20 cellular contexts compared by ENCODE assay signal in the genomic region with DNA sequence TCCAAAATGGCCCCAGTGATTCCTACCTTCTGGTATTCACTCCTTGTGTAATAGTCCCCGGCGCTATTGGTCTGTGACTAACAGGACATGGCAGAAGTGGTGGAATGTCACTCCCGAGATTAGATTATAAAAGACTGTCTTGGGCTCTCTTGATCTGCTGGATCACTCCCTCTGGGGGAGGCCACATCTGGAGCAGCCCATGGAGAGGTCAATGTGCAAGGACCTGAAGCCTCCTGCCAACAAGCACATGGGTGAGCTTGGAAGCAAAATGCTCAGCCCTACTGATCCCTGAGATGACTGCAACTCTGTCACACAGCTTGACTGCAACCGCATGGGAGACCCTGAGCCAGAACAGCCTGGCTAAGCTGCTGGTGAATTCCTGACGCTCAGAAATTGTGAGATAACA.
DNase-seq lines count a peak whose midpoint lies in the region; ATAC-seq and TF ChIP-seq lines count a peak whose summit lies in the region.
"Had no signal": no experiment of that assay in that cellular context is flagged by ENCODE, and none has a peak within 500 bp of the region (broad histone marks: within the 10 kb centered on the region; RNA-seq: fewer than 3 reads in every experiment).

No MANE protein-coding gene starts in this region.

- H3K4me1 ChIP-seq in endodermal cell (ENCODE audit: control insufficient read depth, insufficient read depth, low read length) (no peaks in the 10 kb centered on the region), neuronal stem cell (ENCODE audit: control insufficient read depth in 2 of 2, insufficient read depth in 1 of 2, low read depth in 1 of 2, low read length in 2 of 2) (no peaks in the 10 kb centered on the region)
- H3K4me1 ChIP-seq: BLaER1 treated with 17β-estradiol and CSF1 and Interleukin-3, amounts not matched to agents 10 nM and 100 nM; breast epithelium; gastroesophageal sphincter; vagina had no signal

- H3K36me3 Mint-ChIP-seq in endodermal cell (ENCODE audit: low read depth): no peaks in the 10 kb centered on the region
- H3K36me3 Mint-ChIP-seq: activated naive CD4-positive, alpha-beta T cell treated with anti-CD3 and anti-CD28 coated beads, Interleukin-2, amount 50 U/mL, for 72 hours; natural killer cell treated with Interleukin-12 subunit alpha and Interleukin-12 subunit beta and Interleukin-15 and Interleukin-18, amount 100 ng/mL, for 72 hours had no signal

- H3K4me2 ChIP-seq in neuronal stem cell (ENCODE audit: insufficient read depth, low read length, poor library complexity, severe bottlenecking): no peak overlapping the region
- H3K4me2 ChIP-seq: BLaER1 treated with 17β-estradiol and CSF1 and Interleukin-3, amounts not matched to agents 10 nM and 100 nM; smooth muscle cell had no signal

- H3K4me3 Mint-ChIP-seq in endodermal cell: no peak overlapping the region
- H3K4me3 Mint-ChIP-seq: dendritic cell treated with granulocyte-macrophage colony-stimulating factor and Interleukin-4, amounts not matched to agents 40 ng/mL and 50 ng/mL, for 4 days; natural killer cell treated with Interleukin-12 subunit alpha and Interleukin-12 subunit beta and Interleukin-15 and Interleukin-18, amount 100 ng/mL, for 72 hours had no signal

- H3K4me3 ChIP-seq in endodermal cell (ENCODE audit: low read length): no peak overlapping the region
- H3K4me3 ChIP-seq in neuronal stem cell (ENCODE audit: low read length in 2 of 2): no peak overlapping the region
- H3K4me3 ChIP-seq: BLaER1 treated with 17β-estradiol and CSF1 and Interleukin-3, amounts not matched to agents 10 nM and 100 nM; breast epithelium; gastroesophageal sphincter; smooth muscle cell; vagina had no signal

- no peak overlapping the region for H3K4ac ChIP-seq in neuronal stem cell (ENCODE audit: low read length)

- H3K79me1 ChIP-seq in neuronal stem cell (ENCODE audit: low read depth, low read length): no peaks in the 10 kb centered on the region

- no peak overlapping the region for H2AK5ac ChIP-seq in neuronal stem cell (ENCODE audit: low read depth, low read length)

- H3K9me3 ChIP-seq in endodermal cell (ENCODE audit: control insufficient read depth, low read length) (peaks cover 10% of the 10 kb centered on the region), neuronal stem cell (replicated peaks in 1 of 2; ENCODE audit: control insufficient read depth in 2 of 2, insufficient read depth in 1 of 2, low read depth in 1 of 2, low read length in 2 of 2) (peaks cover 0 to 2% of the 10 kb centered on the region in 2 donors)
- H3K9me3 ChIP-seq: BLaER1 treated with 17β-estradiol and CSF1 and Interleukin-3, amounts not matched to agents 10 nM and 100 nM; breast epithelium; gastroesophageal sphincter; vagina had no signal

- H3K27me3 ChIP-seq in endodermal cell (ENCODE audit: control insufficient read depth, insufficient read depth, low read length, poor library complexity, severe bottlenecking) (no peaks in the 10 kb centered on the region), neuronal stem cell (ENCODE audit: control insufficient read depth in 3 of 3, insufficient read depth in 3 of 3, low read depth in 1 of 3, low read length in 3 of 3) (peaks cover 0 to 15% (median 0%) of the 10 kb centered on the region in 3 experiments)
- H3K27me3 ChIP-seq: BLaER1 treated with 17β-estradiol and CSF1 and Interleukin-3, amounts not matched to agents 10 nM and 100 nM; breast epithelium; gastroesophageal sphincter; vagina had no signal

- peaks cover 8% of the 10 kb centered on the region for H3K27me3 Mint-ChIP-seq in endodermal cell (ENCODE audit: insufficient read depth)

- peaks cover 5% of the 10 kb centered on the region for H3K9me3 Mint-ChIP-seq in endodermal cell
- H3K9me3 Mint-ChIP-seq: activated naive CD4-positive, alpha-beta T cell treated with anti-CD3 and anti-CD28 coated beads, Interleukin-2, amount 50 U/mL, for 72 hours; dendritic cell treated with granulocyte-macrophage colony-stimulating factor and Interleukin-4, amounts not matched to agents 40 ng/mL and 50 ng/mL, for 4 days; natural killer cell treated with Interleukin-12 subunit alpha and Interleukin-12 subunit beta and Interleukin-15 and Interleukin-18, amount 100 ng/mL, for 72 hours had no signal

- peak; percentile 68 for DNase-seq in AG08395 (ENCODE audit: low spot score)
- DNase-seq in M059J (ENCODE audit: low read depth): peak; percentile 9
- peak; percentile 48 for DNase-seq in endodermal cell
- no peak for DNase-seq in neuronal stem cell (ENCODE audit: low spot score)
- no peak for DNase-seq in mucosa of gallbladder (ENCODE audit: low spot score)
- DNase-seq in NCI-H2081 treated with DMSO at 0.1 percent for 48 hours (lab: John Stamatoyannopoulos, UW): no peak
- DNase-seq in activated CD4-positive, alpha-beta T cell treated with anti-CD3 and anti-CD28 coated beads, Interleukin-2, amount 50 U/mL, for 48 hours: no peak
- DNase-seq: NCI-H526; RPMI8226; stimulated activated CD4-positive, alpha-beta T cell treated with anti-CD3 and anti-CD28 coated beads, Interleukin-4, amount 100 ng/mL, for 4 hours had no signal

- no peak overlapping the region for H3K14ac ChIP-seq in neuronal stem cell (ENCODE audit: low read length)

- H3K27ac ChIP-seq in endodermal cell (ENCODE audit: low read depth, low read length) (no peak overlapping the region), neuronal stem cell (replicated peaks; ENCODE audit: low read length) (no peak overlapping the region)
- H3K27ac ChIP-seq: BLaER1 treated with 17β-estradiol and CSF1 and Interleukin-3, amounts not matched to agents 10 nM and 100 nM; breast epithelium; gastroesophageal sphincter; vagina had no signal

- peak overlapping the region; percentile 44 for H3K18ac ChIP-seq in neuronal stem cell (ENCODE audit: low read length)

- no peaks in the 10 kb centered on the region for H3K36me3 ChIP-seq in endodermal cell (ENCODE audit: control insufficient read depth, insufficient read depth, low read length)
- no peaks in the 10 kb centered on the region for H3K36me3 ChIP-seq in neuronal stem cell (replicated peaks in 1 of 2; ENCODE audit: control insufficient read depth in 2 of 2, insufficient read depth in 2 of 2, low read length in 2 of 2)
- H3K36me3 ChIP-seq: BLaER1 treated with 17β-estradiol and CSF1 and Interleukin-3, amounts not matched to agents 10 nM and 100 nM; breast epithelium; gastroesophageal sphincter; vagina had no signal

- no peak overlapping the region for H3K27ac Mint-ChIP-seq in endodermal cell
- H3K27ac Mint-ChIP-seq: activated naive CD4-positive, alpha-beta T cell treated with anti-CD3 and anti-CD28 coated beads, Interleukin-2, amount 50 U/mL, for 72 hours; dendritic cell treated with granulocyte-macrophage colony-stimulating factor and Interleukin-4, amounts not matched to agents 40 ng/mL and 50 ng/mL, for 4 days; natural killer cell treated with Interleukin-12 subunit alpha and Interleukin-12 subunit beta and Interleukin-15 and Interleukin-18, amount 100 ng/mL, for 72 hours had no signal

- no peak overlapping the region for H4K8ac ChIP-seq in neuronal stem cell (ENCODE audit: low read depth, low read length)

- TF ChIP-seq CTCF in endodermal cell (conservative IDR thresholded peaks at IDR 0.05): no peak

- H3K23ac ChIP-seq in neuronal stem cell (ENCODE audit: low read depth, low read length, poor library complexity): no peak overlapping the region

- 90 to 93% methylated on average over 4 to 5 of the region's 5 CpGs for WGBS in endodermal cell (ENCODE audit: insufficient coverage in 1 of 2, insufficient read length in 1 of 2), 2 experiments
- WGBS in neuronal stem cell (ENCODE audit: extremely low coverage in 2 of 2, insufficient read length in 2 of 2, insufficient replicate concordance in 1 of 2), 2 donors: no CpG with 5 or more reads among the region's 5 CpGs

- no peak overlapping the region for H2BK15ac ChIP-seq in neuronal stem cell (ENCODE audit: low read length)

- no peak overlapping the region for H2AFZ ChIP-seq in neuronal stem cell (ENCODE audit: low read length)

- H2BK5ac ChIP-seq in neuronal stem cell (ENCODE audit: low read length): no peak overlapping the region

- H2BK120ac ChIP-seq in neuronal stem cell (ENCODE audit: low read depth, low read length): no peak overlapping the region

- H3K9ac ChIP-seq in endodermal cell (ENCODE audit: extremely low read depth, low read length, poor library complexity, severe bottlenecking) (no peak overlapping the region), neuronal stem cell (ENCODE audit: low read depth, low read length, poor library complexity) (no peak overlapping the region)
- H3K9ac ChIP-seq: BLaER1 treated with 17β-estradiol and CSF1 and Interleukin-3, amounts not matched to agents 10 nM and 100 nM had no signal

- peaks cover 9% of the 10 kb centered on the region for H3K4me1 Mint-ChIP-seq in endodermal cell

- H4K91ac ChIP-seq in neuronal stem cell (ENCODE audit: low read depth, low read length, poor library complexity): no peak overlapping the region

- ATAC-seq in GM21529 (IDR thresholded peaks at IDR 0.05; ENCODE audit: unreplicated experiment): no peak
- ATAC-seq: activated naive CD4-positive, alpha-beta T cell treated with anti-CD3 and anti-CD28 coated beads, Interleukin-2, amount 50 U/mL, for 72 hours; gastroesophageal sphincter; HepG2; natural killer cell treated with Interleukin-12 subunit alpha and Interleukin-12 subunit beta and Interleukin-15 and Interleukin-18, amount 100 ng/mL, for 72 hours had no signal

- no peak overlapping the region for H2BK12ac ChIP-seq in neuronal stem cell (ENCODE audit: low read length)

Comparison
In these comparisons a context has a peak if more than half of its experiments do, and no peak if none do; other contexts are left out.
1. DNase-seq: peak in AG08395 (single experiment), M059J (single experiment) and endodermal cell (single experiment); none in neuronal stem cell (single experiment), mucosa of gallbladder (single experiment), NCI-H2081 treated with DMSO at 0.1 percent for 48 hours (single experiment) and activated CD4-positive, alpha-beta T cell treated with anti-CD3 and anti-CD28 coated beads, Interleukin-2, amount 50 U/mL, for 48 hours (0 of 2).